ENCODE assay signal across 24 cellular contexts in genomic region chr15:29776859-29777258, GRCh38. TPM values are rescaled to one million over a fixed set of nuclear protein-coding genes. Genes with fewer than 3 reads are reported as not detected.
"Had no signal": no experiment of that assay in that cellular context is flagged by ENCODE, and none has a peak within 500 bp of the region (broad histone marks: within the 10 kb centered on the region; RNA-seq: fewer than 3 reads in every experiment).

No MANE protein-coding gene starts in this region.

- ATAC-seq: effector memory CD8-positive, alpha-beta T cell; gastroesophageal sphincter; left cardiac atrium had no signal

- H3K36me3 Mint-ChIP-seq: activated naive CD8-positive, alpha-beta T cell treated with anti-CD3 and anti-CD28 coated beads for 36 hours; naive B cell had no signal

- H3K27ac Mint-ChIP-seq: activated naive CD8-positive, alpha-beta T cell treated with anti-CD3 and anti-CD28 coated beads for 36 hours; effector memory CD8-positive, alpha-beta T cell; naive B cell; T-helper 1 cell treated with Interleukin-12 subunit alpha and Interleukin-12 subunit beta and Interleukin-4 antibody, amounts not matched to agents 30 μg/mL and 1 μg/mL, for 36 hours; type B pancreatic cell had no signal

- H3K27me3 Mint-ChIP-seq: type B pancreatic cell had no signal

- DNase-seq: activated CD4-positive, alpha-beta T cell treated with anti-CD3 and anti-CD28 coated beads for 4 hours; activated CD4-positive, alpha-beta T cell treated with anti-CD3 and anti-CD28 coated beads, Interleukin-2, amount 50 U/mL, for 48 hours; activated CD4-positive, CD25-positive, alpha-beta regulatory T cell; activated naive CD4-positive, alpha-beta T cell treated with Interleukin-2 at 50 U/mL for 16 hours; activated naive CD8-positive, alpha-beta T cell treated with anti-CD3 and anti-CD28 coated beads for 36 hours; activated T-cell treated with anti-CD3 and anti-CD28 coated beads, Interleukin-2, amount 50 U/mL, for 48 hours; dorsolateral prefrontal cortex; effector memory CD8-positive, alpha-beta T cell; head of caudate nucleus; hypothalamus; islet precursor cell; left cardiac atrium; naive B cell; occipital lobe; stimulated activated CD4-positive, alpha-beta T cell treated with anti-CD3 and anti-CD28 coated beads, Interleukin-4, amount 100 ng/mL, for 1 hour; stimulated activated naive CD4-positive, alpha-beta T cell; T1000; testis had no signal

- H3K4me3 ChIP-seq: breast epithelium, dorsolateral prefrontal cortex, gastroesophageal sphincter, testis had no signal

- H3K9me3 Mint-ChIP-seq: activated naive CD8-positive, alpha-beta T cell treated with anti-CD3 and anti-CD28 coated beads for 36 hours; T-helper 1 cell treated with Interleukin-12 subunit alpha and Interleukin-12 subunit beta and Interleukin-4 antibody, amounts not matched to agents 30 μg/mL and 1 μg/mL, for 36 hours had no signal

- H3K4me3 Mint-ChIP-seq: activated naive CD8-positive, alpha-beta T cell treated with anti-CD3 and anti-CD28 coated beads for 36 hours; central memory CD8-positive, alpha-beta T cell; effector memory CD8-positive, alpha-beta T cell; naive B cell; neural crest cell; T-helper 1 cell treated with Interleukin-12 subunit alpha and Interleukin-12 subunit beta and Interleukin-4 antibody, amounts not matched to agents 30 μg/mL and 1 μg/mL, for 36 hours; type B pancreatic cell had no signal

- H3K4me1 Mint-ChIP-seq: activated naive CD8-positive, alpha-beta T cell treated with anti-CD3 and anti-CD28 coated beads for 36 hours; central memory CD8-positive, alpha-beta T cell; naive B cell had no signal

RNA-seq across cellular contexts. Expression of gene TJP1, which starts 45.4 kb away (rescaled TPM):
- total RNA-seq: activated naive CD8-positive, alpha-beta T cell treated with anti-CD3 and anti-CD28 coated beads for 36 hours had no signal
